Comparison of ENCODE assay signal across 9 cellular contexts in genomic region chr6:154343473-154344308, GRCh38. TPM values are rescaled to one million over a fixed set of nuclear protein-coding genes. Genes with fewer than 3 reads are reported as not detected.
A peak's percentile ranks its signal among the peaks of the same experiment; 100 is the strongest.
DNase-seq lines count a peak whose midpoint lies in the region; ATAC-seq, FAIRE-seq and TF ChIP-seq lines count a peak whose summit lies in the region.
"Had no signal": no experiment of that assay in that cellular context is flagged by ENCODE, and none has a peak within 500 bp of the region (broad histone marks: within the 10 kb centered on the region; RNA-seq: fewer than 3 reads in every experiment).

No MANE protein-coding gene starts in this region.

- H4K20me1 ChIP-seq in IMR-90 (ENCODE audit: insufficient read depth, low read length) (no peaks in the 10 kb centered on the region), keratinocyte (ENCODE audit: control insufficient read depth, extremely low read depth, insufficient read depth, low read length) (no peaks in the 10 kb centered on the region)

- no peaks in the 10 kb centered on the region for H3K79me1 ChIP-seq in IMR-90 (ENCODE audit: low read depth in 1 of 2, low read length in 2 of 2)

- H3K4me1 ChIP-seq in IMR-90 (ENCODE audit: control insufficient read depth, insufficient read depth, low read length) (no peaks in the 10 kb centered on the region), adrenal gland (replicated peaks in 1 of 2) (no peaks in the 10 kb centered on the region), keratinocyte (ENCODE audit: control insufficient read depth, extremely low read depth, insufficient read depth, low read length) (peaks cover 15% of the 10 kb centered on the region), ascending aorta (no peaks in the 10 kb centered on the region)

- no peak overlapping the region for H2BK15ac ChIP-seq in IMR-90 (ENCODE audit: low read depth, low read length)

- H3K56ac ChIP-seq in IMR-90 (ENCODE audit: extremely low read depth, insufficient read depth, low read length): no peak overlapping the region

- no TSS peak for BruUV-seq in IMR-90 (replicated peaks; lab: Mats Ljungman, UMichigan)

- CTCF ChIA-PET in IMR-90 (lab: Yijun Ruan, JAX): no interaction called here

- peak; percentile 43 for DNase-seq in AG20443 (ENCODE audit: low spot score)
- peak; percentile 16 for DNase-seq in IMR-90
- DNase-seq in adrenal gland: peak in 5 of 7 donors; percentile 20 to 59 (median 34)
- DNase-seq in keratinocyte (ENCODE audit: low read depth, low spot score): peak; percentile 17
- DNase-seq in activated T-cell treated with anti-CD3 and anti-CD28 coated beads, Interleukin-2, amount 50 U/mL, for 24 hours: no peak
- no peak for DNase-seq in activated CD4-positive, alpha-beta T cell treated with anti-CD3 and anti-CD28 coated beads, Interleukin-2, amount 50 U/mL, for 48 hours
- no peak for DNase-seq in ascending aorta (ENCODE audit: low spot score in 2 of 2)
- DNase-seq: activated naive CD8-positive, alpha-beta T cell treated with anti-CD3 and anti-CD28 coated beads, Interleukin-2, amount 10 ng/mL, durations not matched to agents 7 days and 5 days had no signal

- peak; percentile 87 for FAIRE-seq in keratinocyte (lab: Jason Lieb, UNC)

- no peak overlapping the region for H2BK120ac ChIP-seq in IMR-90 (ENCODE audit: low read depth, low read length)

- H2BK20ac ChIP-seq in IMR-90 (ENCODE audit: low read depth, low read length): no peak overlapping the region

- peak; percentile 31; the same call in 1 of the 2 replicates for TF ChIP-seq RAD21 in IMR-90 (IDR thresholded peaks at IDR 0.05; ENCODE audit: low read length)

- no peak overlapping the region for H3K27ac Mint-ChIP-seq in activated T-cell treated with anti-CD3 and anti-CD28 coated beads, Interleukin-2, amount 50 U/mL, for 24 hours
- H3K27ac Mint-ChIP-seq: activated naive CD8-positive, alpha-beta T cell treated with anti-CD3 and anti-CD28 coated beads, Interleukin-2, amount 10 ng/mL, durations not matched to agents 7 days and 5 days had no signal

- no peak overlapping the region for H4K91ac ChIP-seq in IMR-90 (ENCODE audit: insufficient read depth, low read depth, low read length)

- H3K27me3 Mint-ChIP-seq in activated T-cell treated with anti-CD3 and anti-CD28 coated beads, Interleukin-2, amount 50 U/mL, for 24 hours: peaks cover 17% of the 10 kb centered on the region

- H3K36me3 ChIP-seq in IMR-90 (ENCODE audit: control insufficient read depth, insufficient read depth, low read length) (no peaks in the 10 kb centered on the region), adrenal gland (replicated peaks in 1 of 2) (no peaks in the 10 kb centered on the region), keratinocyte (ENCODE audit: control insufficient read depth in 2 of 2, extremely low read depth in 1 of 2, insufficient read depth in 2 of 2, low read length in 2 of 2) (no peaks in the 10 kb centered on the region), ascending aorta (no peaks in the 10 kb centered on the region)

- H2BK5ac ChIP-seq in IMR-90 (ENCODE audit: low read depth, low read length, poor library complexity, severe bottlenecking): no peak overlapping the region

- H3K27me3 ChIP-seq in IMR-90 (ENCODE audit: control insufficient read depth, insufficient read depth, low read length) (no peaks in the 10 kb centered on the region), adrenal gland (no peaks in the 10 kb centered on the region), keratinocyte (ENCODE audit: control insufficient read depth, extremely low read depth, insufficient read depth, low read length) (no peaks in the 10 kb centered on the region), ascending aorta (no peaks in the 10 kb centered on the region)

- in situ Hi-C loops in IMR-90 (cut with MboI; ENCODE audit: low sequenced_read_pairs): no loop called here

- 68% methylated on average over 6 of the region's 16 CpGs; no CpG with 5 or more reads in 1 of the 2 experiments for WGBS in IMR-90 (ENCODE audit: extremely low coverage in 2 of 2, insufficient read length in 1 of 2), 2 experiments
- WGBS in adrenal gland, 4 donors: 52 to 57% (median 57%) methylated on average over 16 of the region's 16 CpGs

- no peak overlapping the region for H2AK9ac ChIP-seq in IMR-90 (replicated peaks; ENCODE audit: low read depth, low read length, poor library complexity)

- intact Hi-C loops in IMR-90 (cut with micrococcal nuclease): no loop called here
- intact Hi-C loops in adrenal gland (cut with DNase I): no loop called here
- intact Hi-C loops in ascending aorta (cut with DNase I): no loop called here

- H3K23ac ChIP-seq in IMR-90 (ENCODE audit: low read depth, low read length): no peak overlapping the region

- H3K9me3 ChIP-seq in IMR-90 (ENCODE audit: control insufficient read depth, insufficient read depth, low read length): peaks cover 3% of the 10 kb centered on the region; the same call in 1 of the 2 replicates
- no peaks in the 10 kb centered on the region for H3K9me3 ChIP-seq in adrenal gland (replicated peaks in 1 of 3)
- H3K9me3 ChIP-seq in keratinocyte (ENCODE audit: control insufficient read depth, low read depth, low read length): no peaks in the 10 kb centered on the region
- H3K9me3 ChIP-seq in ascending aorta: no peaks in the 10 kb centered on the region

- H3K9me3 Mint-ChIP-seq in activated T-cell treated with anti-CD3 and anti-CD28 coated beads, Interleukin-2, amount 50 U/mL, for 24 hours: peaks cover 2% of the 10 kb centered on the region

- H2AK5ac ChIP-seq in IMR-90 (ENCODE audit: low read depth, low read length): no peak overlapping the region

- H3K14ac ChIP-seq in IMR-90 (replicated peaks; ENCODE audit: low read depth, low read length): no peak overlapping the region

- H3K9ac ChIP-seq in IMR-90 (ENCODE audit: low read depth, low read length): no peak overlapping the region
- no peak overlapping the region for H3K9ac ChIP-seq in keratinocyte (ENCODE audit: control insufficient read depth, extremely low read depth, insufficient read depth, low read length)

- no peak for ATAC-seq in IMR-90 (ENCODE audit: low read depth)
- ATAC-seq in GM19023 (IDR thresholded peaks at IDR 0.05; ENCODE audit: unreplicated experiment): no peak

- H3K4me2 ChIP-seq in IMR-90 (ENCODE audit: low read depth, low read length) (no peak overlapping the region), keratinocyte (ENCODE audit: control insufficient read depth, extremely low read depth, insufficient read depth, low read depth, low read length) (peak overlapping the region; percentile 54)

- POLR2A ChIA-PET in IMR-90 (lab: Charles Lee; ENCODE audit: unreplicated experiment): no interaction called here

- no peak overlapping the region for H3K4ac ChIP-seq in IMR-90 (ENCODE audit: low read depth, low read length)

- no peaks in the 10 kb centered on the region for H3K36me3 Mint-ChIP-seq in activated T-cell treated with anti-CD3 and anti-CD28 coated beads, Interleukin-2, amount 50 U/mL, for 24 hours (ENCODE audit: low read depth)
- H3K36me3 Mint-ChIP-seq: activated naive CD8-positive, alpha-beta T cell treated with anti-CD3 and anti-CD28 coated beads, Interleukin-2, amount 10 ng/mL, durations not matched to agents 7 days and 5 days had no signal

- no peak overlapping the region for H3K4me3 Mint-ChIP-seq in activated T-cell treated with anti-CD3 and anti-CD28 coated beads, Interleukin-2, amount 50 U/mL, for 24 hours
- H3K4me3 Mint-ChIP-seq: activated naive CD8-positive, alpha-beta T cell treated with anti-CD3 and anti-CD28 coated beads, Interleukin-2, amount 10 ng/mL, durations not matched to agents 7 days and 5 days had no signal

- no peaks in the 10 kb centered on the region for H3K79me2 ChIP-seq in keratinocyte (ENCODE audit: control insufficient read depth, insufficient read depth, low read length)

- TF ChIP-seq POLR2A in IMR-90 (IDR thresholded peaks at IDR 0.05; ENCODE audit: low read depth, low read length): no peak
- TF ChIP-seq POLR2A in adrenal gland (IDR thresholded peaks at IDR 0.05): no peak

- H2AFZ ChIP-seq in IMR-90 (replicated peaks; ENCODE audit: low read length, poor library complexity): no peak overlapping the region
- H2AFZ ChIP-seq in keratinocyte (ENCODE audit: control insufficient read depth, low read length): peak overlapping the region; percentile 60

- H3K27ac ChIP-seq in IMR-90 (ENCODE audit: insufficient read depth, low read length): no peak overlapping the region
- no peak overlapping the region for H3K27ac ChIP-seq in adrenal gland
- no peak overlapping the region for H3K27ac ChIP-seq in keratinocyte (ENCODE audit: control insufficient read depth, insufficient read depth, low read length)
- H3K27ac ChIP-seq in ascending aorta: no peak overlapping the region

- peak; percentile 31; the same call in 1 of the 2 replicates for TF ChIP-seq CTCF in IMR-90 (conservative IDR thresholded peaks at IDR 0.05; ENCODE audit: low read depth, low read length)
- peak in 5 of 6 experiments; percentile 28 to 55 (median 44) for TF ChIP-seq CTCF in adrenal gland (IDR thresholded peaks at IDR 0.05)
- peak; percentile 50 to 71 (median 63) for TF ChIP-seq CTCF in keratinocyte (optimal IDR thresholded peaks at IDR 0.05 in 1 of 3, IDR thresholded peaks at IDR 0.05 in 1 of 3, conservative IDR thresholded peaks at IDR 0.05 in 1 of 3; ENCODE audit: extremely low read depth in 1 of 3, insufficient read depth in 2 of 3, low read length in 3 of 3)
- TF ChIP-seq CTCF in ascending aorta (IDR thresholded peaks at IDR 0.05): peak in 1 of 3 experiments; percentile 18

- no peak overlapping the region for H3K18ac ChIP-seq in IMR-90 (ENCODE audit: low read depth, low read length)

- dilution Hi-C loops in IMR-90 (cut with HindIII; ENCODE audit: low sequenced_read_pairs, unreplicated experiment) (no loop called here), keratinocyte (cut with MboI; ENCODE audit: extremely low pct_ligation_motif_present, low sequenced_read_pairs) (loop anchor here (25.0 kb wide), 1 partner anchor 181 kb away; no protein-coding TSS in a partner anchor)

- H4K5ac ChIP-seq in IMR-90 (ENCODE audit: low read depth, low read length): no peak overlapping the region

- H3K4me1 Mint-ChIP-seq in activated T-cell treated with anti-CD3 and anti-CD28 coated beads, Interleukin-2, amount 50 U/mL, for 24 hours (ENCODE audit: low read depth): no peaks in the 10 kb centered on the region
- H3K4me1 Mint-ChIP-seq: activated naive CD8-positive, alpha-beta T cell treated with anti-CD3 and anti-CD28 coated beads, Interleukin-2, amount 10 ng/mL, durations not matched to agents 7 days and 5 days had no signal

- H3K9me1 ChIP-seq in IMR-90 (ENCODE audit: insufficient read depth, low read length) (no peaks in the 10 kb centered on the region), keratinocyte (ENCODE audit: control insufficient read depth, extremely low read depth, insufficient read depth, low read length) (no peaks in the 10 kb centered on the region)

- no peak overlapping the region for H4K8ac ChIP-seq in IMR-90 (ENCODE audit: low read depth in 2 of 2, low read length in 2 of 2)

- H3K4me3 ChIP-seq in IMR-90 (ENCODE audit: insufficient read depth, low read depth, low read length) (no peak overlapping the region), adrenal gland (no peak overlapping the region), keratinocyte (ENCODE audit: control insufficient read depth in 2 of 3, extremely low read depth in 1 of 3, insufficient read depth in 2 of 3, low read depth in 1 of 3, low read length in 3 of 3) (peak overlapping the region in 2 of 3 experiments; percentile 7 to 12), ascending aorta (no peak overlapping the region)

RNA-seq across cellular contexts. Expression of gene IPCEF1, which starts 12.9 kb away (rescaled TPM):
- total RNA-seq in IMR-90 (2012; rRNA removed) (under 0.01 TPM in 2 replicates), adrenal gland (1 to 10 TPM in 3 of 8 donors, under 1 TPM in 4, not detected in 1; 0.28 to 1.2 (median 0.93) TPM), ascending aorta (not detected)
- polyA plus RNA-seq in IMR-90 (2012; rRNA removed) (0.03 and 0.07 TPM in 2 replicates), adrenal gland (under 1 TPM; 0.07 to 0.62 (median 0.16) TPM), keratinocyte (0.03 to 0.26 TPM (median 0.21 TPM) in 3 replicates)
- polyA plus RNA-seq in IMR-90 (2012; cell fraction: cytosol; rRNA removed): not detected in 2 replicates
- polyA plus RNA-seq in IMR-90 (2012; cell fraction: nucleus; rRNA removed; ENCODE audit: low replicate concordance): 0.02 and 0.14 TPM in 2 replicates
- polyA plus RNA-seq in keratinocyte (2011; ENCODE audit: low read depth): not detected
- polyA plus RNA-seq in keratinocyte (2011; cell fraction: cytosol; rRNA removed): 0.01 TPM in 1 of 2 replicates, not detected in the other
- 0.05 and 0.57 TPM in 2 replicates for polyA plus RNA-seq in keratinocyte (2011; cell fraction: nucleus; rRNA removed)
- 0.04 TPM in 1 of 2 replicates, not detected in the other for polyA plus RNA-seq in keratinocyte (2012; ENCODE audit: low replicate concordance)
- polyA minus RNA-seq in keratinocyte: 3.4 TPM in 1 of 3 replicates, not detected in the others
- polyA minus RNA-seq in keratinocyte (2011; cell fraction: cytosol; rRNA and poly(A)+ RNA removed): not detected
- polyA minus RNA-seq in keratinocyte (2011; cell fraction: nucleus; rRNA and poly(A)+ RNA removed): 0.16 TPM in 1 of 2 replicates, not detected in the other

Comparison
In these comparisons a context has a peak if more than half of its experiments do, and no peak if none do; other contexts are left out.
1. DNase-seq: peak in AG20443 (single experiment), IMR-90 (single experiment), adrenal gland (5 of 7) and keratinocyte (single experiment); none in activated T-cell treated with anti-CD3 and anti-CD28 coated beads, Interleukin-2, amount 50 U/mL, for 24 hours (single experiment), activated CD4-positive, alpha-beta T cell treated with anti-CD3 and anti-CD28 coated beads, Interleukin-2, amount 50 U/mL, for 48 hours (0 of 2) and ascending aorta (0 of 2).
2. H3K4me3 ChIP-seq: peak in keratinocyte (2 of 3); none in IMR-90 (single experiment), adrenal gland (0 of 4) and ascending aorta (0 of 2).